Comparison of ENCODE assay signal across 13 cellular contexts in genomic region chr16:77276686-77277085, GRCh38.
"Had no signal": no experiment of that assay in that cellular context is flagged by ENCODE, and none has a peak within 500 bp of the region (broad histone marks: within the 10 kb centered on the region; RNA-seq: fewer than 3 reads in every experiment).

No MANE protein-coding gene starts in this region.

- H3K36me3 ChIP-seq: lower lobe of right lung, thoracic aorta had no signal

- H3K27ac ChIP-seq: lower lobe of right lung, parathyroid adenoma, thoracic aorta had no signal

- H3K4me1 ChIP-seq: lower lobe of right lung, parathyroid adenoma had no signal

- H3K4me3 ChIP-seq: lower lobe of right lung, thoracic aorta had no signal

- H3K9ac ChIP-seq: parathyroid adenoma had no signal

- H3K79me2 ChIP-seq: parathyroid adenoma had no signal

- ATAC-seq: activated CD4-positive, CD25-positive, alpha-beta regulatory T cell treated with anti-CD3 and anti-CD28 coated beads, Interleukin-2, amount 50 U/mL, for 24 hours; lower lobe of right lung; naive thymus-derived CD4-positive, alpha-beta T cell had no signal

- H3K9me3 ChIP-seq: lower lobe of right lung, thoracic aorta had no signal

- DNase-seq: activated CD4-positive, alpha-beta T cell treated with anti-CD3 and anti-CD28 coated beads, Interleukin-2, amount 50 U/mL, for 4 hours; activated naive CD4-positive, alpha-beta T cell treated with anti-CD3 and anti-CD28 coated beads, Interleukin-2, amount 50 U/mL, for 16 hours; activated T-cell treated with anti-CD3 and anti-CD28 coated beads, Interleukin-2, amount 50 U/mL, for 1 hour; central memory CD4-positive, alpha-beta T cell; cortex of kidney; lower lobe of right lung; midbrain; naive thymus-derived CD4-positive, alpha-beta T cell; stimulated activated CD4-positive, alpha-beta T cell treated with anti-CD3 and anti-CD28 coated beads, Interleukin-15, amount 100 ng/mL, for 24 hours; stimulated activated CD4-positive, alpha-beta T cell treated with anti-CD3 and anti-CD28 coated beads, Interleukin-4, amount 100 ng/mL, for 24 hours had no signal

- H2AFZ ChIP-seq: parathyroid adenoma had no signal
